ENCODE assay signal across 18 cellular contexts in genomic region chr1:14769486-14770274, GRCh38.
DNase-seq lines count a peak whose midpoint lies in the region; ATAC-seq and TF ChIP-seq lines count a peak whose summit lies in the region.
"Had no signal": no experiment of that assay in that cellular context is flagged by ENCODE, and none has a peak within 500 bp of the region (broad histone marks: within the 10 kb centered on the region; RNA-seq: fewer than 3 reads in every experiment).

No MANE protein-coding gene starts in this region.

- intact Hi-C loops in A673 (cut with micrococcal nuclease; ENCODE audit: unreplicated experiment), result no loop called here
- intact Hi-C loops in left cardiac atrium (cut with DNase I), result loop anchor here in 1 of 2 donors (5.0 kb wide), 1 partner anchor 283 kb away; no protein-coding TSS in a partner anchor

- H3K4me3 ChIP-seq in A673 (ENCODE audit: low read depth, low read length, poor library complexity, severe bottlenecking) (no peak overlapping the region), NB4 (ENCODE audit: low read depth, low read length) (no peak overlapping the region), foreskin fibroblast (ENCODE audit: low read depth in 1 of 2, low read length in 2 of 2) (no peak overlapping the region)
- H3K4me3 ChIP-seq: BLaER1, SJSA1 had no signal

- no peaks in the 10 kb centered on the region for H3K27me3 ChIP-seq in A673 (replicated peaks; ENCODE audit: insufficient read depth, low read depth, low read length, poor library complexity)
- H3K27me3 ChIP-seq: BLaER1, SJSA1 had no signal

- POLR2A ChIA-PET in A673 (lab: Charles Lee; ENCODE audit: low non-redundant PET), result no interaction called here

- no peaks in the 10 kb centered on the region for H3K4me1 ChIP-seq in A673 (ENCODE audit: insufficient read depth, low read length, poor library complexity, severe bottlenecking)
- H3K4me1 ChIP-seq: SJSA1 had no signal

- DNase-seq in A673 (ENCODE audit: low spot score), result no peak
- peak; percentile 22 for DNase-seq in NB4 (ENCODE audit: low read depth)
- peak; percentile 8 to 10 for DNase-seq in erythroblast (lab: John Stamatoyannopoulos, UW)
- no peak for DNase-seq in NCI-H1048 (lab: John Stamatoyannopoulos, UW)
- no peak for DNase-seq in left cardiac atrium
- no peak for DNase-seq in foreskin fibroblast
- DNase-seq: DMS79 treated with DMSO at 0.1 percent for 48 hours, GDM1, Kasumi-1, NCI-H1417 treated with DMSO at 0.1 percent for 48 hours, NCI-H1930, NCI-H446 treated with DMSO at 0.1 percent for 48 hours, NCI-H774, T-cell had no signal

- no peak for TF ChIP-seq POLR2A in NB4 (IDR thresholded peaks at IDR 0.05; ENCODE audit: extremely low read depth, insufficient read length)
- TF ChIP-seq POLR2A in erythroblast (IDR thresholded peaks at IDR 0.05; ENCODE audit: low read length), result no peak

- CTCF ChIA-PET in A673 (lab: Charles Lee), result no interaction called here

- H3K9me3 ChIP-seq in A673 (ENCODE audit: low read depth, low read length, poor library complexity, severe bottlenecking), result no peaks in the 10 kb centered on the region
- H3K9me3 ChIP-seq: BLaER1, SJSA1 had no signal

- no peak for ATAC-seq in left cardiac atrium
- ATAC-seq in GM18907 (IDR thresholded peaks at IDR 0.05; ENCODE audit: unreplicated experiment), result no peak
- ATAC-seq: T-cell had no signal

- no TSS peak for BruUV-seq in A673 (replicated peaks; lab: Mats Ljungman, UMichigan)

- TF ChIP-seq CTCF in A673 (conservative IDR thresholded peaks at IDR 0.05; ENCODE audit: low read depth, low read length) (peak; percentile 30; the same call in 1 of the 2 replicates), GM12873 (IDR thresholded peaks at IDR 0.05; ENCODE audit: insufficient read depth, low read depth, low read length, missing control alignments) (peak; percentile 24), NB4 (IDR thresholded peaks at IDR 0.05; ENCODE audit: low read depth, low read length) (peak; percentile 21), foreskin fibroblast (IDR thresholded peaks at IDR 0.05; ENCODE audit: low read depth, low read length) (no peak)

- no peaks in the 10 kb centered on the region for H3K36me3 ChIP-seq in A673 (ENCODE audit: insufficient read depth, low read length, poor library complexity, severe bottlenecking)
- H3K36me3 ChIP-seq: BLaER1, SJSA1 had no signal

- no peak overlapping the region for H3K27ac ChIP-seq in A673 (ENCODE audit: low read depth, low read length, poor library complexity, severe bottlenecking)
- H3K27ac ChIP-seq: BLaER1, SJSA1 had no signal

Comparison
In these comparisons a context has a peak if more than half of its experiments do, and no peak if none do; other contexts are left out.
1. DNase-seq: peak in NB4 (single experiment) and erythroblast (2 of 2); none in A673 (single experiment), NCI-H1048 (single experiment), left cardiac atrium (single experiment) and foreskin fibroblast (0 of 2).